ENCODE assay signal across 8 cellular contexts in genomic region chrX:74383611-74384010, GRCh38. TPM values are rescaled to one million over a fixed set of nuclear protein-coding genes. Genes with fewer than 3 reads are reported as not detected.
DNase-seq lines count a peak whose midpoint lies in the region; ATAC-seq and FAIRE-seq lines count a peak whose summit lies in the region.

No MANE protein-coding gene starts in this region.

- peak; percentile 87 for ATAC-seq in activated naive CD8-positive, alpha-beta T cell treated with anti-CD3 and anti-CD28 coated beads, Interleukin-2, amount 50 U/mL, for 24 hours
- ATAC-seq in left cardiac atrium (peak; percentile 89 to 91), HG03354 (IDR thresholded peaks at IDR 0.05; ENCODE audit: poor library complexity, severe bottlenecking, unreplicated experiment) (no peak)

- no peak overlapping the region for H3K4me3 ChIP-seq in small intestine (ENCODE audit: low read depth in 1 of 2, low read length in 2 of 2)

- no peaks in the 10 kb centered on the region for H3K36me3 ChIP-seq in small intestine (ENCODE audit: control insufficient read depth in 2 of 2, insufficient read depth in 2 of 2, low read length in 2 of 2)

- FAIRE-seq in small intestine (lab: Jason Lieb, UNC), result no peak

- no peaks in the 10 kb centered on the region for H3K4me1 ChIP-seq in small intestine (ENCODE audit: control insufficient read depth in 2 of 2, insufficient read depth in 1 of 2, low read depth in 1 of 2, low read length in 1 of 2)

- intact Hi-C loops in left cardiac atrium (cut with DNase I), result loop anchor here (1.0 to 10.0 kb wide), 2 partner anchors 151 to 167 kb away; no protein-coding TSS in a partner anchor

- 30 to 42% (median 39%) methylated on average over 2 of the region's 2 CpGs for WGBS in small intestine, 3 donors

- H3K27me3 ChIP-seq in small intestine (ENCODE audit: control insufficient read depth in 2 of 2, insufficient read depth in 2 of 2, low read length in 2 of 2), result no peaks in the 10 kb centered on the region

- no peaks in the 10 kb centered on the region for H3K36me3 Mint-ChIP-seq in activated naive CD8-positive, alpha-beta T cell treated with anti-CD3 and anti-CD28 coated beads, Interleukin-2, amount 50 U/mL, for 24 hours (ENCODE audit: low read depth)

- H3K27ac Mint-ChIP-seq in activated naive CD8-positive, alpha-beta T cell treated with anti-CD3 and anti-CD28 coated beads, Interleukin-2, amount 50 U/mL, for 24 hours, result no peak overlapping the region

- no peak overlapping the region for H3K27ac ChIP-seq in small intestine (ENCODE audit: low read depth in 1 of 2, low read length in 1 of 2)

- peaks cover 10% of the 10 kb centered on the region for H3K27me3 Mint-ChIP-seq in activated naive CD8-positive, alpha-beta T cell treated with anti-CD3 and anti-CD28 coated beads, Interleukin-2, amount 50 U/mL, for 24 hours

- H3K9me3 ChIP-seq in small intestine (ENCODE audit: control insufficient read depth, low read depth), result no peaks in the 10 kb centered on the region

- peak; percentile 6 for DNase-seq in stimulated activated CD4-positive, alpha-beta T cell treated with anti-CD3 and anti-CD28 coated beads, Interleukin-1b, Interleukin-23, amount 100 ng/mL, for 48 hours
- DNase-seq in stimulated activated CD4-positive, alpha-beta T cell treated with anti-CD3 and anti-CD28 coated beads, Interleukin-4, amount 100 ng/mL, for 1 hour, result no peak
- DNase-seq in NCI-H1105 treated with DMSO at 0.1 percent for 48 hours (lab: John Stamatoyannopoulos, UW), result peak; percentile 29
- peak; percentile 16 for DNase-seq in activated naive CD8-positive, alpha-beta T cell treated with anti-CD3 and anti-CD28 coated beads, Interleukin-2, amount 50 U/mL, for 24 hours
- DNase-seq in left cardiac atrium, result peak; percentile 28
- peak; percentile 43 for DNase-seq in small intestine
- no peak for DNase-seq in NCI-H146 (lab: John Stamatoyannopoulos, UW)

- H3K4me3 Mint-ChIP-seq in activated naive CD8-positive, alpha-beta T cell treated with anti-CD3 and anti-CD28 coated beads, Interleukin-2, amount 50 U/mL, for 24 hours, result no peak overlapping the region

- peaks cover 2% of the 10 kb centered on the region for H3K4me1 Mint-ChIP-seq in activated naive CD8-positive, alpha-beta T cell treated with anti-CD3 and anti-CD28 coated beads, Interleukin-2, amount 50 U/mL, for 24 hours

- H3K9me3 Mint-ChIP-seq in activated naive CD8-positive, alpha-beta T cell treated with anti-CD3 and anti-CD28 coated beads, Interleukin-2, amount 50 U/mL, for 24 hours, result no peaks in the 10 kb centered on the region

RNA-seq across cellular contexts. Expression of gene SLC16A2, which starts 37.7 kb away (rescaled TPM):
- 10 to 100 TPM in 1 of 2 donors, 1 to 10 TPM in 1; 9.1 to 12.3 TPM for total RNA-seq in left cardiac atrium
- polyA plus RNA-seq in small intestine, result 1 to 10 TPM in 1 of 3 donors, under 1 TPM in 2; 0.27 to 2.7 (median 0.45) TPM

Comparison
In these comparisons a context has a peak if more than half of its experiments do, and no peak if none do; other contexts are left out.
1. DNase-seq: peak in stimulated activated CD4-positive, alpha-beta T cell treated with anti-CD3 and anti-CD28 coated beads, Interleukin-1b, Interleukin-23, amount 100 ng/mL, for 48 hours (single experiment), NCI-H1105 treated with DMSO at 0.1 percent for 48 hours (single experiment), activated naive CD8-positive, alpha-beta T cell treated with anti-CD3 and anti-CD28 coated beads, Interleukin-2, amount 50 U/mL, for 24 hours (single experiment), left cardiac atrium (single experiment) and small intestine (single experiment); none in stimulated activated CD4-positive, alpha-beta T cell treated with anti-CD3 and anti-CD28 coated beads, Interleukin-4, amount 100 ng/mL, for 1 hour (single experiment) and NCI-H146 (single experiment).